ENCODE assay signal across 8 cellular contexts in the genomic region with DNA sequence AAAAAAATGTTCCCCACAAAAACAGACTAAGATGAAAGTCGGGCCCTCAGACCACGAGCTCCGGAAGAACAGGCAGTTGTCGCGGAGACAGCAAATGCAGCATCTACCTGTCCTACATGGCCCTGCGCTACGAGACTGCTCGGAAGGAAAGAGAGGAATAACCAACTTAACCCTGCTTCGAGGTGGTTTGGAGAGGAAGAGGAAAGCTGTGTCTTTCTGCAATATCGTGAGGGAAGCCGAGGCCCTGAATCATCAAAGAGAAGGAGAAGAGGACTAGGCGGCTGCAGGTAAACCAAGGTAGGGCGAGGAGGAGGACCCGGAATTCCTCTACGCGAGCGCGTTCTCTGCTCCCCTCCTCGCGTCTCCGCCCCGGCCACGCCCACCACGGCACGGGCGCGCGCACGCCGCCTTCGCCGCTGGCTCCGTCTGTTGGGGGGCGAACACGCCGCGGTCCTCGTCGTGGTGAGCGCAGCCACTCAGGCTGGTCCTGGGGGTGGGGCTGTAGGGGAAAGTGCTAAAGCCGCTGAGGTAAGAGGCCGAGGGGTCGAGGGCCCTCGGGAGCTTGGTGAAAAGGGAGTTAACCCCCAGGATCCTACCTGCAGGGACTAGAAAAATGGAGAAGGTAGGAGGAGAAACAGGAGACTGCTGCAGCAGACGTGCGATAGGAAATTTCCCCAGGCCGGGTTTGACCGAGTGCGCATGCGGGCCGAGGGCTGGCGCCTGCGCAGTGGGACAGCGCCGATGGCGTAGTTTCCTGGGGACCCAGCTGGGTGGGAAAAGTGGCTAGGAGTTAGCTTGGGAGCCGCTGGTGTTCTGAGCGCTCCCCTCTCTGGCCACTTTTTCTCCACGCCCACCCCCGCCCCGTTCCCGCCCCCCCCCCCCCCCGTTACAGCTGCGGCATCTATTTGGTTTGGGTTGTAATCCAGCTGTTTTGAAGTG. TPM values are rescaled to one million over a fixed set of nuclear protein-coding genes. Genes with fewer than 3 reads are reported as not detected.
A peak's percentile ranks its signal among the peaks of the same experiment; 100 is the strongest.
DNase-seq lines count a peak whose midpoint lies in the region; ATAC-seq and TF ChIP-seq lines count a peak whose summit lies in the region.

TSS of gene ANAPC16 (plus strand) at position 402 of the 939 bp plus-strand sequence. CDS start 7,903 bp downstream, outside the sequence.
TSS of gene ASCC1 (minus strand) at position 666 of the 939 bp plus-strand sequence. CDS start 2,978 bp downstream, outside the sequence.

- H3K4me3 ChIP-seq in left ventricle myocardium inferior (peak within 1 kb of the TSS; percentile 69), upper lobe of left lung (peak within 1 kb of the TSS; percentile 62 to 80 (median 70))

- H3K27me3 Mint-ChIP-seq in T-helper 17 cell = no peaks in the 10 kb centered on the region

- intact Hi-C loops in left ventricle myocardium inferior (cut with micrococcal nuclease) (no loop called here), posterior vena cava (cut with DNase I) (loop anchor here in 1 of 2 donors (10.0 kb wide), 1 partner anchor 119 kb away; no protein-coding TSS in a partner anchor)

- H3K27ac ChIP-seq in left ventricle myocardium inferior (replicated peaks) = peak within 1 kb of the TSS; percentile 98
- peak within 1 kb of the TSS; percentile 96 to 100 (median 98) for H3K27ac ChIP-seq in upper lobe of left lung

- TF ChIP-seq CTCF in left ventricle myocardium inferior (IDR thresholded peaks at IDR 0.05; ENCODE audit: borderline replicate concordance) (no peak), upper lobe of left lung (IDR thresholded peaks at IDR 0.05) (peak in 4 of 6 experiments; percentile 15 to 36 (median 24))

- DNase-seq in NCI-H187 (lab: John Stamatoyannopoulos, UW) (peak; percentile 41 to 75), T-helper 17 cell (peak; percentile 91 to 95 (median 92)), amygdala (lab: John Stamatoyannopoulos, UW) (peak; percentile 53 to 99 (median 92)), left ventricle myocardium inferior (peak; percentile 93), posterior vena cava (ENCODE audit: low spot score) (peak; percentile 97), upper lobe of left lung (peak; percentile 90 to 99)

- H3K4me1 Mint-ChIP-seq in T-helper 17 cell = peaks cover 34% of the 10 kb centered on the region

- WGBS in upper lobe of left lung, 2 donors = 1% methylated on average over 51 to 64 of the region's 64 CpGs

- H3K4me3 Mint-ChIP-seq in T-helper 17 cell = peak within 1 kb of the TSS; percentile 97

- H3K27ac Mint-ChIP-seq in T-helper 17 cell = peak within 1 kb of the TSS; percentile 97

- peak; percentile 85 for ATAC-seq in GM18498 (IDR thresholded peaks at IDR 0.05; ENCODE audit: unreplicated experiment)
- peak; percentile 87 for ATAC-seq in HG02885 (IDR thresholded peaks at IDR 0.05; ENCODE audit: poor library complexity, unreplicated experiment)
- peak; percentile 86 for ATAC-seq in T-helper 17 cell
- ATAC-seq in upper lobe of left lung (ENCODE audit: low FRiP score in 2 of 2) = peak; percentile 99 to 100

- H3K4me1 ChIP-seq in left ventricle myocardium inferior (peaks cover 58% of the 10 kb centered on the region), upper lobe of left lung (peaks cover 38 to 47% (median 45%) of the 10 kb centered on the region in 4 donors)

- H3K36me3 ChIP-seq in left ventricle myocardium inferior (peaks cover 27% of the 10 kb centered on the region), upper lobe of left lung (peaks cover 2 to 28% (median 10%) of the 10 kb centered on the region in 4 donors)

- peak in 1 of 4 donors; percentile 52 for TF ChIP-seq EP300 in upper lobe of left lung (IDR thresholded peaks at IDR 0.05)

- peaks cover 3% of the 10 kb centered on the region for H3K36me3 Mint-ChIP-seq in T-helper 17 cell (ENCODE audit: low read depth)

- no peaks in the 10 kb centered on the region for H3K9me3 ChIP-seq in T-helper 17 cell (ENCODE audit: control insufficient read depth, low read length, poor library complexity, severe bottlenecking)
- H3K9me3 ChIP-seq in left ventricle myocardium inferior (replicated peaks) = no peaks in the 10 kb centered on the region
- H3K9me3 ChIP-seq in upper lobe of left lung = no peaks in the 10 kb centered on the region

- H3K27me3 ChIP-seq in left ventricle myocardium inferior (ENCODE audit: low read depth) (no peaks in the 10 kb centered on the region), upper lobe of left lung (no peaks in the 10 kb centered on the region)

- peak; percentile 63 to 99 (median 88) for TF ChIP-seq POLR2A in upper lobe of left lung (IDR thresholded peaks at IDR 0.05)

RNA-seq across cellular contexts. Expression of gene ANAPC16, which starts in this region (rescaled TPM):
- total RNA-seq in T-helper 17 cell (10 to 100 TPM; 69.5 to 85.7 TPM), left ventricle myocardium inferior (256 TPM), posterior vena cava (10 to 100 TPM; 77.4 to 95.3 TPM), upper lobe of left lung (100 to 1,000 TPM in 1 of 6 donors, 10 to 100 TPM in 5; 34.6 to 110 (median 92.6) TPM)

RNA-seq across cellular contexts. Expression of gene ASCC1, which starts in this region (rescaled TPM):
- 10 to 100 TPM; 14.0 to 14.6 TPM for total RNA-seq in T-helper 17 cell
- total RNA-seq in left ventricle myocardium inferior = 37.0 TPM
- total RNA-seq in posterior vena cava = 10 to 100 TPM; 28.3 to 37.7 TPM
- 10 to 100 TPM; 20.4 to 40.7 (median 24.4) TPM for total RNA-seq in upper lobe of left lung

Comparison
In these comparisons a context has a peak if more than half of its experiments do, and no peak if none do; other contexts are left out.
1. Peak in every context shown above with its lines: DNase-seq, ATAC-seq, H3K4me3 ChIP-seq and H3K27ac ChIP-seq.